Comparison of ENCODE assay signal across 8 cellular contexts in genomic region chr2:43158259-43158880, GRCh38.
A peak's percentile ranks its signal among the peaks of the same experiment; 100 is the strongest.
DNase-seq lines count a peak whose midpoint lies in the region; ATAC-seq and TF ChIP-seq lines count a peak whose summit lies in the region.

No MANE protein-coding gene starts in this region.

- CTCF ChIA-PET in activated CD4-positive, alpha-beta memory T cell treated with anti-CD3 and anti-CD28 coated beads, Interleukin-2, amount 10 ng/mL, durations not matched to agents 7 days and 5 days (lab: Charles Lee), result interaction anchor here (0.8 to 1.0 kb wide), 2 partner anchors 10 to 12 kb away, joined by 3 to 4 read pairs; no protein-coding TSS in a partner anchor

- H3K4me3 Mint-ChIP-seq in activated CD4-positive, alpha-beta memory T cell treated with anti-CD3 and anti-CD28 coated beads, Interleukin-2, amount 10 ng/mL, durations not matched to agents 7 days and 5 days, result peak overlapping the region; percentile 71

- H3K27ac Mint-ChIP-seq in activated CD4-positive, alpha-beta memory T cell treated with anti-CD3 and anti-CD28 coated beads, Interleukin-2, amount 10 ng/mL, durations not matched to agents 7 days and 5 days, result peak overlapping the region; percentile 98

- no peaks in the 10 kb centered on the region for H3K27me3 Mint-ChIP-seq in activated CD4-positive, alpha-beta memory T cell treated with anti-CD3 and anti-CD28 coated beads, Interleukin-2, amount 10 ng/mL, durations not matched to agents 7 days and 5 days

- H3K4me1 Mint-ChIP-seq in activated CD4-positive, alpha-beta memory T cell treated with anti-CD3 and anti-CD28 coated beads, Interleukin-2, amount 10 ng/mL, durations not matched to agents 7 days and 5 days, result peaks cover 61% of the 10 kb centered on the region

- DNase-seq in AG08396 (ENCODE audit: low spot score) (peak; percentile 66), fibroblast of gingiva (ENCODE audit: low read depth) (peak; percentile 94), omental fat pad (ENCODE audit: low spot score) (peak; percentile 48), DMS 273 (lab: John Stamatoyannopoulos, UW; ENCODE audit: unreplicated experiment) (no peak), GM10266 (ENCODE audit: extremely low spot score) (no peak)
- DNase-seq in Jurkat, Clone E6-1 (ENCODE audit: low read depth, low spot score), result peak; percentile 50
- DNase-seq in activated CD4-positive, alpha-beta memory T cell treated with anti-CD3 and anti-CD28 coated beads, Interleukin-2, amount 10 ng/mL, durations not matched to agents 7 days and 5 days, result peak; percentile 77

- H3K9me3 Mint-ChIP-seq in activated CD4-positive, alpha-beta memory T cell treated with anti-CD3 and anti-CD28 coated beads, Interleukin-2, amount 10 ng/mL, durations not matched to agents 7 days and 5 days, result no peaks in the 10 kb centered on the region

- no peak for TF ChIP-seq CTCF in omental fat pad (IDR thresholded peaks at IDR 0.05)
- TF ChIP-seq CTCF in GM10266 (IDR thresholded peaks at IDR 0.05; ENCODE audit: control insufficient read depth, insufficient read depth, low read depth, missing control alignments), result no peak

- peaks cover 2% of the 10 kb centered on the region for H3K36me3 Mint-ChIP-seq in activated CD4-positive, alpha-beta memory T cell treated with anti-CD3 and anti-CD28 coated beads, Interleukin-2, amount 10 ng/mL, durations not matched to agents 7 days and 5 days (ENCODE audit: low read depth)

- H3K4me3 ChIP-seq in Jurkat, Clone E6-1 (ENCODE audit: low read length), result no peak overlapping the region

- POLR2A ChIA-PET in activated CD4-positive, alpha-beta memory T cell treated with anti-CD3 and anti-CD28 coated beads, Interleukin-2, amount 10 ng/mL, durations not matched to agents 7 days and 5 days (lab: Charles Lee), result interaction anchor here (0.6 to 7.8 kb wide), 11 partner anchors 9 to 69 kb away, joined by 3 to 63 read pairs (median 6); partner anchors contain the start of gene ZFP36L2

- ATAC-seq in GM21360 (IDR thresholded peaks at IDR 0.05; ENCODE audit: unreplicated experiment), result peak; percentile 8
- ATAC-seq in omental fat pad (ENCODE audit: low FRiP score), result peak; percentile 82

Comparison
In these comparisons a context has a peak if more than half of its experiments do, and no peak if none do; other contexts are left out.
1. DNase-seq: peak in AG08396 (single experiment), Jurkat, Clone E6-1 (single experiment), activated CD4-positive, alpha-beta memory T cell treated with anti-CD3 and anti-CD28 coated beads, Interleukin-2, amount 10 ng/mL, durations not matched to agents 7 days and 5 days (single experiment), fibroblast of gingiva (single experiment) and omental fat pad (single experiment); none in DMS 273 (single experiment) and GM10266 (single experiment).